Comparison of ENCODE assay signal across 2 cellular contexts in genomic region chr9:134130503-134131375, GRCh38.
TF ChIP-seq lines count a peak whose summit lies in the region.

No MANE protein-coding gene starts in this region.

TF ChIP-seq in Ishikawa, 13 proteins besides CTCF, POLR2A, EP300 and RAD21:
- TF ChIP-seq TAF1 (IDR thresholded peaks at IDR 0.05; ENCODE audit: low read depth) (peak; percentile 49; the same call in 1 of the 2 replicates), ZBTB7A (IDR thresholded peaks at IDR 0.05; ENCODE audit: low read depth) (no peak; the same call in 1 of the 2 replicates), TEAD4 (IDR thresholded peaks at IDR 0.05) (peak; percentile 99), FOXM1 (IDR thresholded peaks at IDR 0.05; ENCODE audit: borderline replicate concordance, low read depth) (no peak), CEBPB (IDR thresholded peaks at IDR 0.05) (no peak), YY1 (IDR thresholded peaks at IDR 0.05; ENCODE audit: low read depth) (0 out of 2 replicates have a peak, but pooled peaks have one; percentile 25), NFIC (IDR thresholded peaks at IDR 0.05) (peak; percentile 60), TCF12 (IDR thresholded peaks at IDR 0.05; ENCODE audit: low read depth) (peak; percentile 86), EGR1 (IDR thresholded peaks at IDR 0.05) (no peak), CREB1 (IDR thresholded peaks at IDR 0.05; ENCODE audit: low read depth) (no peak)
- TF ChIP-seq, protein P1, sequence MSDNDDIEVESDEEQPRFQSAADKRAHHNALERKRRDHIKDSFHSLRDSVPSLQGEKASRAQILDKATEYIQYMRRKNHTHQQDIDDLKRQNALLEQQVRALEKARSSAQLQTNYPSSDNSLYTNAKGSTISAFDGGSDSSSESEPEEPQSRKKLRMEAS (IDR thresholded peaks at IDR 0.05): peak; percentile 68; the same call in 1 of the 2 replicates
- TF ChIP-seq, protein P2, sequence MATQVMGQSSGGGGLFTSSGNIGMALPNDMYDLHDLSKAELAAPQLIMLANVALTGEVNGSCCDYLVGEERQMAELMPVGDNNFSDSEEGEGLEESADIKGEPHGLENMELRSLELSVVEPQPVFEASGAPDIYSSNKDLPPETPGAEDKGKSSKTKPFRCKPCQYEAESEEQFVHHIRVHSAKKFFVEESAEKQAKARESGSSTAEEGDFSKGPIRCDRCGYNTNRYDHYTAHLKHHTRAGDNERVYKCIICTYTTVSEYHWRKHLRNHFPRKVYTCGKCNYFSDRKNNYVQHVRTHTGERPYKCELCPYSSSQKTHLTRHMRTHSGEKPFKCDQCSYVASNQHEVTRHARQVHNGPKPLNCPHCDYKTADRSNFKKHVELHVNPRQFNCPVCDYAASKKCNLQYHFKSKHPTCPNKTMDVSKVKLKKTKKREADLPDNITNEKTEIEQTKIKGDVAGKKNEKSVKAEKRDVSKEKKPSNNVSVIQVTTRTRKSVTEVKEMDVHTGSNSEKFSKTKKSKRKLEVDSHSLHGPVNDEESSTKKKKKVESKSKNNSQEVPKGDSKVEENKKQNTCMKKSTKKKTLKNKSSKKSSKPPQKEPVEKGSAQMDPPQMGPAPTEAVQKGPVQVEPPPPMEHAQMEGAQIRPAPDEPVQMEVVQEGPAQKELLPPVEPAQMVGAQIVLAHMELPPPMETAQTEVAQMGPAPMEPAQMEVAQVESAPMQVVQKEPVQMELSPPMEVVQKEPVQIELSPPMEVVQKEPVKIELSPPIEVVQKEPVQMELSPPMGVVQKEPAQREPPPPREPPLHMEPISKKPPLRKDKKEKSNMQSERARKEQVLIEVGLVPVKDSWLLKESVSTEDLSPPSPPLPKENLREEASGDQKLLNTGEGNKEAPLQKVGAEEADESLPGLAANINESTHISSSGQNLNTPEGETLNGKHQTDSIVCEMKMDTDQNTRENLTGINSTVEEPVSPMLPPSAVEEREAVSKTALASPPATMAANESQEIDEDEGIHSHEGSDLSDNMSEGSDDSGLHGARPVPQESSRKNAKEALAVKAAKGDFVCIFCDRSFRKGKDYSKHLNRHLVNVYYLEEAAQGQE (IDR thresholded peaks at IDR 0.05; ENCODE audit: low read depth): no peak
- TF ChIP-seq, protein P3, sequence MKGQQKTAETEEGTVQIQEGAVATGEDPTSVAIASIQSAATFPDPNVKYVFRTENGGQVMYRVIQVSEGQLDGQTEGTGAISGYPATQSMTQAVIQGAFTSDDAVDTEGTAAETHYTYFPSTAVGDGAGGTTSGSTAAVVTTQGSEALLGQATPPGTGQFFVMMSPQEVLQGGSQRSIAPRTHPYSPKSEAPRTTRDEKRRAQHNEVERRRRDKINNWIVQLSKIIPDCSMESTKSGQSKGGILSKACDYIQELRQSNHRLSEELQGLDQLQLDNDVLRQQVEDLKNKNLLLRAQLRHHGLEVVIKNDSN (IDR thresholded peaks at IDR 0.05): peak; percentile 37; the same call in 1 of the 2 replicates

TF ChIP-seq in GM12878, 131 proteins besides CTCF, POLR2A, EP300 and RAD21:
- TF ChIP-seq, protein P4, sequence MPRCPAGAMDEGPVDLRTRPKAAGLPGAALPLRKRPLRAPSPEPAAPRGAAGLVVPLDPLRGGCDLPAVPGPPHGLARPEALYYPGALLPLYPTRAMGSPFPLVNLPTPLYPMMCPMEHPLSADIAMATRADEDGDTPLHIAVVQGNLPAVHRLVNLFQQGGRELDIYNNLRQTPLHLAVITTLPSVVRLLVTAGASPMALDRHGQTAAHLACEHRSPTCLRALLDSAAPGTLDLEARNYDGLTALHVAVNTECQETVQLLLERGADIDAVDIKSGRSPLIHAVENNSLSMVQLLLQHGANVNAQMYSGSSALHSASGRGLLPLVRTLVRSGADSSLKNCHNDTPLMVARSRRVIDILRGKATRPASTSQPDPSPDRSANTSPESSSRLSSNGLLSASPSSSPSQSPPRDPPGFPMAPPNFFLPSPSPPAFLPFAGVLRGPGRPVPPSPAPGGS (IDR thresholded peaks at IDR 0.05; ENCODE audit: borderline replicate concordance, insufficient read depth, low read depth, low read length, poor library complexity, severe bottlenecking): no peak
- TF ChIP-seq MEF2B (IDR thresholded peaks at IDR 0.05; ENCODE audit: partially characterized antibody, poor library complexity, severe bottlenecking): peak; percentile 26
